8 cellular contexts compared by ENCODE assay signal in genomic region chr1:112507896-112508241, GRCh38. TPM values are rescaled to one million over a fixed set of nuclear protein-coding genes. Genes with fewer than 3 reads are reported as not detected.
DNase-seq lines count a peak whose midpoint lies in the region; ATAC-seq and TF ChIP-seq lines count a peak whose summit lies in the region.

No MANE protein-coding gene starts in this region.

- peaks cover 0 to 19% (median 18%) of the 10 kb centered on the region in 4 donors for H3K4me1 ChIP-seq in sigmoid colon

- TF ChIP-seq EP300 in sigmoid colon (IDR thresholded peaks at IDR 0.05): no peak

- no peaks in the 10 kb centered on the region for H3K36me3 Mint-ChIP-seq in activated CD4-positive, alpha-beta memory T cell treated with anti-CD3 and anti-CD28 coated beads for 36 hours

- intact Hi-C loops in activated CD4-positive, alpha-beta memory T cell treated with anti-CD3 and anti-CD28 coated beads for 36 hours (cut with micrococcal nuclease): loop anchor here (10.0 kb wide), 1 partner anchor 167 kb away; the partner anchor contains the start of gene MOV10
- intact Hi-C loops in sigmoid colon (cut with DNase I): no loop called here

- H3K4me1 Mint-ChIP-seq in activated CD4-positive, alpha-beta memory T cell treated with anti-CD3 and anti-CD28 coated beads for 36 hours (ENCODE audit: low read depth): peaks cover 2% of the 10 kb centered on the region

- POLR2A ChIA-PET in activated CD4-positive, alpha-beta memory T cell treated with anti-CD3 and anti-CD28 coated beads for 36 hours (lab: Charles Lee): interaction anchor here (1.5 kb wide), 1 partner anchor 117 kb away, joined by 4 read pairs; no protein-coding TSS in a partner anchor

- CTCF ChIA-PET in activated CD4-positive, alpha-beta memory T cell treated with anti-CD3 and anti-CD28 coated beads for 36 hours (lab: Charles Lee): no interaction called here

- no peaks in the 10 kb centered on the region for H3K9me3 Mint-ChIP-seq in activated CD4-positive, alpha-beta memory T cell treated with anti-CD3 and anti-CD28 coated beads for 36 hours

- H3K9me3 ChIP-seq in sigmoid colon: no peaks in the 10 kb centered on the region

- peaks cover 21% of the 10 kb centered on the region for H3K27me3 Mint-ChIP-seq in activated CD4-positive, alpha-beta memory T cell treated with anti-CD3 and anti-CD28 coated beads for 36 hours

- H3K27ac ChIP-seq in sigmoid colon: peak overlapping the region in 1 of 4 donors; percentile 1

- H3K27me3 ChIP-seq in sigmoid colon: peaks cover 18 to 62% (median 30%) of the 10 kb centered on the region in 3 donors

- peak overlapping the region; percentile 70 for H3K4me3 Mint-ChIP-seq in activated CD4-positive, alpha-beta memory T cell treated with anti-CD3 and anti-CD28 coated beads for 36 hours

- no peak for ATAC-seq in GM19463 (IDR thresholded peaks at IDR 0.05; ENCODE audit: unreplicated experiment)

- H3K36me3 ChIP-seq in sigmoid colon: no peaks in the 10 kb centered on the region

- WGBS in sigmoid colon, 2 donors: 1 to 2% methylated on average over 15 of the region's 15 CpGs

- TF ChIP-seq CTCF in foreskin fibroblast (IDR thresholded peaks at IDR 0.05; ENCODE audit: low read depth, low read length) (no peak), sigmoid colon (IDR thresholded peaks at IDR 0.05) (no peak)

- TF ChIP-seq POLR2A in sigmoid colon (IDR thresholded peaks at IDR 0.05): no peak

- H3K4me3 ChIP-seq in foreskin fibroblast (ENCODE audit: low read depth in 1 of 2, low read length in 2 of 2) (peak overlapping the region; percentile 47 to 64), sigmoid colon (peak overlapping the region; percentile 17 to 54 (median 46))

- no peak overlapping the region for H3K27ac Mint-ChIP-seq in activated CD4-positive, alpha-beta memory T cell treated with anti-CD3 and anti-CD28 coated beads for 36 hours

- peak; percentile 35 for DNase-seq in NCI-H748 (lab: John Stamatoyannopoulos, UW; ENCODE audit: unreplicated experiment)
- DNase-seq in NCI-H748 treated with DMSO at 0.1 percent for 48 hours (lab: John Stamatoyannopoulos, UW): no peak
- peak; percentile 27 for DNase-seq in activated CD4-positive, alpha-beta memory T cell treated with anti-CD3 and anti-CD28 coated beads for 36 hours
- DNase-seq in foreskin fibroblast: peak in 1 of 2 donors; percentile 47
- no peak for DNase-seq in sigmoid colon
- no peak for DNase-seq in DMS153 treated with DMSO at 0.1 percent for 48 hours (lab: John Stamatoyannopoulos, UW; ENCODE audit: unreplicated experiment)
- no peak for DNase-seq in MV-4-11 (lab: John Stamatoyannopoulos, UW)

RNA-seq across cellular contexts. Expression of gene WNT2B, which starts 0.9 kb away (rescaled TPM):
- under 1 TPM; 0.05 to 0.15 TPM for total RNA-seq in activated CD4-positive, alpha-beta memory T cell treated with anti-CD3 and anti-CD28 coated beads for 36 hours
- 1 to 10 TPM; 1.5 to 4.2 (median 2.0) TPM for total RNA-seq in sigmoid colon
- 1 to 10 TPM; 1.2 to 3.2 (median 1.2) TPM for polyA plus RNA-seq in sigmoid colon

Comparison
In these comparisons a context has a peak if more than half of its experiments do, and no peak if none do; other contexts are left out.
1. DNase-seq: peak in NCI-H748 (single experiment) and activated CD4-positive, alpha-beta memory T cell treated with anti-CD3 and anti-CD28 coated beads for 36 hours (single experiment); none in NCI-H748 treated with DMSO at 0.1 percent for 48 hours (single experiment), sigmoid colon (single experiment), DMS153 treated with DMSO at 0.1 percent for 48 hours (single experiment) and MV-4-11 (single experiment).